Comparison of ENCODE assay signal across 1 cellular context in genomic region chr7:84196007-84196551, GRCh38.
TF ChIP-seq lines count a peak whose summit lies in the region.

No MANE protein-coding gene starts in this region.

TF ChIP-seq in HEK293, 187 proteins besides CTCF, POLR2A, EP300 and RAD21 (continued from another document and continues in another):
- no peak for TF ChIP-seq ZBTB11 (tag by site-specific recombination; conservative IDR thresholded peaks at IDR 0.05; ENCODE audit: low read depth)
- no peak for TF ChIP-seq ZNF48 (tag by site-specific recombination; IDR thresholded peaks at IDR 0.05)
- no peak for TF ChIP-seq ZNF292 (tag by site-specific recombination; IDR thresholded peaks at IDR 0.05; ENCODE audit: borderline replicate concordance, low read depth)
- peak; percentile 80 for TF ChIP-seq MZF1 (tag by site-specific recombination; IDR thresholded peaks at IDR 0.05; ENCODE audit: borderline replicate concordance)
- no peak for TF ChIP-seq ZNF645 (tag by site-specific recombination; IDR thresholded peaks at IDR 0.05)
- no peak for TF ChIP-seq KLF1 (tag by site-specific recombination; IDR thresholded peaks at IDR 0.05)
- TF ChIP-seq INSM2 (tag by site-specific recombination; IDR thresholded peaks at IDR 0.05): no peak
- TF ChIP-seq ZNF600 (tag by site-specific recombination; IDR thresholded peaks at IDR 0.05): no peak
- TF ChIP-seq ZNF18 (tag by site-specific recombination; IDR thresholded peaks at IDR 0.05): no peak
- TF ChIP-seq ZNF398 (tag by site-specific recombination; IDR thresholded peaks at IDR 0.05): peak; percentile 64
- no peak for TF ChIP-seq ZBTB8A (tag by site-specific recombination; IDR thresholded peaks at IDR 0.05)
- no peak for TF ChIP-seq ZSCAN5A (tag by site-specific recombination; IDR thresholded peaks at IDR 0.05)
- TF ChIP-seq ZNF132 (tag by site-specific recombination; IDR thresholded peaks at IDR 0.05; ENCODE audit: borderline replicate concordance): no peak
- TF ChIP-seq ZNF514 (tag by site-specific recombination; IDR thresholded peaks at IDR 0.05): no peak
- TF ChIP-seq ZNF76 (tag by site-specific recombination; IDR thresholded peaks at IDR 0.05; ENCODE audit: borderline replicate concordance, low read depth): no peak
- TF ChIP-seq TCF7L2 (IDR thresholded peaks at IDR 0.05; ENCODE audit: borderline replicate concordance, low read depth, low read length): no peak
- no peak for TF ChIP-seq ZNF37A (tag by site-specific recombination; IDR thresholded peaks at IDR 0.05)
- no peak for TF ChIP-seq ZNF561 (tag by site-specific recombination; IDR thresholded peaks at IDR 0.05; ENCODE audit: borderline replicate concordance)
- peak; percentile 77 for TF ChIP-seq PRDM10 (tag by site-specific recombination; IDR thresholded peaks at IDR 0.05)
- no peak for TF ChIP-seq ZNF2 (tag by site-specific recombination; IDR thresholded peaks at IDR 0.05)
- no peak for TF ChIP-seq KLF7 (tag by site-specific recombination; IDR thresholded peaks at IDR 0.05; ENCODE audit: borderline replicate concordance)
- TF ChIP-seq HOXD13 (CRISPR knock-in tag; IDR thresholded peaks at IDR 0.05; ENCODE audit: borderline replicate concordance): no peak
- TF ChIP-seq WT1 (tag by site-specific recombination; IDR thresholded peaks at IDR 0.05): no peak
- no peak for TF ChIP-seq ZNF157 (tag by site-specific recombination; IDR thresholded peaks at IDR 0.05)
- TF ChIP-seq YY1 (tag by site-specific recombination; IDR thresholded peaks at IDR 0.05): no peak
- TF ChIP-seq HOXC10 (CRISPR knock-in tag; IDR thresholded peaks at IDR 0.05): no peak
- TF ChIP-seq BCL6B (tag by site-specific recombination; IDR thresholded peaks at IDR 0.05): no peak
- TF ChIP-seq ZBTB17 (tag by site-specific recombination; IDR thresholded peaks at IDR 0.05): peak; percentile 84
- no peak for TF ChIP-seq KLF10 (tag by site-specific recombination; IDR thresholded peaks at IDR 0.05)
- no peak for TF ChIP-seq ZBTB21 (tag by site-specific recombination; IDR thresholded peaks at IDR 0.05)
- no peak for TF ChIP-seq ZNF341 (tag by site-specific recombination; IDR thresholded peaks at IDR 0.05; ENCODE audit: low read depth)
- no peak for TF ChIP-seq GFI1B (tag by site-specific recombination; IDR thresholded peaks at IDR 0.05)
- TF ChIP-seq ZNF585B (tag by site-specific recombination; IDR thresholded peaks at IDR 0.05): no peak
- no peak for TF ChIP-seq ZNF362 (tag by site-specific recombination; IDR thresholded peaks at IDR 0.05)
- no peak for TF ChIP-seq IKZF3 (tag by site-specific recombination; IDR thresholded peaks at IDR 0.05)
- TF ChIP-seq ZNF248 (tag by site-specific recombination; IDR thresholded peaks at IDR 0.05): no peak
- no peak for TF ChIP-seq HIC1 (tag by site-specific recombination; IDR thresholded peaks at IDR 0.05)
- TF ChIP-seq ZNF112 (tag by site-specific recombination; IDR thresholded peaks at IDR 0.05): no peak
- TF ChIP-seq ZNF394 (tag by site-specific recombination; IDR thresholded peaks at IDR 0.05; ENCODE audit: borderline replicate concordance): no peak
- 0 out of 2 replicates have a peak, but pooled peaks have one; percentile 2 for TF ChIP-seq ZNF335 (tag by site-specific recombination; conservative IDR thresholded peaks at IDR 0.05)
